ENCODE assay signal across 1 cellular context in the genomic region with DNA sequence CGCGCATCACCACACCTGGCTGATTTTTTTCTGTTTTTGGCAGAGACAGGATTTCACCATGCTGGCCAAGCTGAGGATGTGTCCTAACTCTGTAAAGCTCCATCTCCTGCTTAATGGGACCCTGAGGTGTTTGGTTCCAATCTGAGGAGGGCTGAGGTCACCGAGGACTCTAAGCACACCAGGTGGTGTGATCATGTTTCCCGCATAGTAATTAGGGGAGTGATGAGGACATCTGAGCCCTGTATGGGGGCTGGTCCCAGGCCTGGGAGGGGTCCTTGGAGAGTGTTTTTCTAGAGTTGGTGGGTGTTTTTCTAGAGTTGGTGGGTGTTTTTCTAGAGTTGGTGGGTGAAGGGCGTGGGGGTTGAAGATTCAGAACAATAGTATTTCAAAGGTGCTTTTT.
TF ChIP-seq lines count a peak whose summit lies in the region.

No MANE protein-coding gene starts in this region.

TF ChIP-seq in WTC11, 78 proteins besides CTCF, POLR2A, EP300 and RAD21 (continued from another document):
- peak; percentile 46; the same call in 1 of the 2 replicates for TF ChIP-seq ZNF281 (CRISPR knock-in tag; IDR thresholded peaks at IDR 0.05)
- TF ChIP-seq ZNF532 (CRISPR knock-in tag; IDR thresholded peaks at IDR 0.05; ENCODE audit: borderline replicate concordance), result no peak
- no peak for TF ChIP-seq NFYB (CRISPR knock-in tag; conservative IDR thresholded peaks at IDR 0.05; ENCODE audit: low read depth)
- no peak for TF ChIP-seq ATF1 (CRISPR knock-in tag; IDR thresholded peaks at IDR 0.05)
- no peak for TF ChIP-seq PREB (CRISPR knock-in tag; IDR thresholded peaks at IDR 0.05; ENCODE audit: borderline replicate concordance)
- TF ChIP-seq NFATC4 (CRISPR knock-in tag; IDR thresholded peaks at IDR 0.05), result no peak
- TF ChIP-seq FOXK1 (CRISPR knock-in tag; IDR thresholded peaks at IDR 0.05), result peak; percentile 43; the same call in 1 of the 2 replicates
- TF ChIP-seq ZNF423 (CRISPR knock-in tag; IDR thresholded peaks at IDR 0.05), result peak; percentile 56; the same call in 1 of the 2 replicates
- TF ChIP-seq IRF1 (CRISPR knock-in tag; IDR thresholded peaks at IDR 0.05), result no peak
- TF ChIP-seq ESRRA (CRISPR knock-in tag; IDR thresholded peaks at IDR 0.05; ENCODE audit: borderline replicate concordance), result no peak
TF ChIP-seq in WTC11: peak in this region for 3.
